2 cellular contexts compared by ENCODE assay signal in the genomic region with DNA sequence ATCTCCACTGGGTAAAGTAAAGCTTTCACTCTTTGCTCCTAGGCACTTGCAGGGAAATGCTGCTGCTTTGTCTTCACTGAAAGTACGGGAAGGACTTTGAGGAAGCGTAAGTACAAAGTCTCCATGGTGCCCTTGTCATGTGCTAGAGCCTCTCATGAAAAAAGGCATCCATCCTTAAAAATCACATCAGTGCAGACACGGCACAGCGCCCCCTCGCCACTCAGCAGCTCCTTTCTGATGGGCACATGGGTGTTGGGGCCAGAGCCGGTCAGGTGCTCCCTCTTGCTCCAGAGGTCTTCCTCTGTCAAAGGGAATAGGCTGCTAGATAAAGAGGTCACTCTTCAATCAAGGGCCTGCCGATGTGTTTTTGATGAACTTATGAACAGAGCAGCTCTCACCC.
TF ChIP-seq lines count a peak whose summit lies in the region.

No MANE protein-coding gene starts in this region.

TF ChIP-seq in A549, 52 proteins besides CTCF, POLR2A, EP300 and RAD21 (continued from another document):
- TF ChIP-seq, protein P1, sequence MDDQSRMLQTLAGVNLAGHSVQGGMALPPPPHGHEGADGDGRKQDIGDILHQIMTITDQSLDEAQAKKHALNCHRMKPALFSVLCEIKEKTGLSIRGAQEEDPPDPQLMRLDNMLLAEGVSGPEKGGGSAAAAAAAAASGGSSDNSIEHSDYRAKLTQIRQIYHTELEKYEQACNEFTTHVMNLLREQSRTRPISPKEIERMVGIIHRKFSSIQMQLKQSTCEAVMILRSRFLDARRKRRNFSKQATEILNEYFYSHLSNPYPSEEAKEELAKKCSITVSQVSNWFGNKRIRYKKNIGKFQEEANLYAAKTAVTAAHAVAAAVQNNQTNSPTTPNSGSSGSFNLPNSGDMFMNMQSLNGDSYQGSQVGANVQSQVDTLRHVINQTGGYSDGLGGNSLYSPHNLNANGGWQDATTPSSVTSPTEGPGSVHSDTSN (IDR thresholded peaks at IDR 0.05) = no peak
- no peak for TF ChIP-seq NFE2L2 (conservative IDR thresholded peaks at IDR 0.05; ENCODE audit: low read length)
- no peak for TF ChIP-seq CHD2 (IDR thresholded peaks at IDR 0.05; ENCODE audit: low read length, partially characterized antibody)

TF ChIP-seq in HepG2, 621 proteins besides CTCF, POLR2A, EP300 and RAD21 (continued from another document and continues in another):
- TF ChIP-seq, protein P2, sequence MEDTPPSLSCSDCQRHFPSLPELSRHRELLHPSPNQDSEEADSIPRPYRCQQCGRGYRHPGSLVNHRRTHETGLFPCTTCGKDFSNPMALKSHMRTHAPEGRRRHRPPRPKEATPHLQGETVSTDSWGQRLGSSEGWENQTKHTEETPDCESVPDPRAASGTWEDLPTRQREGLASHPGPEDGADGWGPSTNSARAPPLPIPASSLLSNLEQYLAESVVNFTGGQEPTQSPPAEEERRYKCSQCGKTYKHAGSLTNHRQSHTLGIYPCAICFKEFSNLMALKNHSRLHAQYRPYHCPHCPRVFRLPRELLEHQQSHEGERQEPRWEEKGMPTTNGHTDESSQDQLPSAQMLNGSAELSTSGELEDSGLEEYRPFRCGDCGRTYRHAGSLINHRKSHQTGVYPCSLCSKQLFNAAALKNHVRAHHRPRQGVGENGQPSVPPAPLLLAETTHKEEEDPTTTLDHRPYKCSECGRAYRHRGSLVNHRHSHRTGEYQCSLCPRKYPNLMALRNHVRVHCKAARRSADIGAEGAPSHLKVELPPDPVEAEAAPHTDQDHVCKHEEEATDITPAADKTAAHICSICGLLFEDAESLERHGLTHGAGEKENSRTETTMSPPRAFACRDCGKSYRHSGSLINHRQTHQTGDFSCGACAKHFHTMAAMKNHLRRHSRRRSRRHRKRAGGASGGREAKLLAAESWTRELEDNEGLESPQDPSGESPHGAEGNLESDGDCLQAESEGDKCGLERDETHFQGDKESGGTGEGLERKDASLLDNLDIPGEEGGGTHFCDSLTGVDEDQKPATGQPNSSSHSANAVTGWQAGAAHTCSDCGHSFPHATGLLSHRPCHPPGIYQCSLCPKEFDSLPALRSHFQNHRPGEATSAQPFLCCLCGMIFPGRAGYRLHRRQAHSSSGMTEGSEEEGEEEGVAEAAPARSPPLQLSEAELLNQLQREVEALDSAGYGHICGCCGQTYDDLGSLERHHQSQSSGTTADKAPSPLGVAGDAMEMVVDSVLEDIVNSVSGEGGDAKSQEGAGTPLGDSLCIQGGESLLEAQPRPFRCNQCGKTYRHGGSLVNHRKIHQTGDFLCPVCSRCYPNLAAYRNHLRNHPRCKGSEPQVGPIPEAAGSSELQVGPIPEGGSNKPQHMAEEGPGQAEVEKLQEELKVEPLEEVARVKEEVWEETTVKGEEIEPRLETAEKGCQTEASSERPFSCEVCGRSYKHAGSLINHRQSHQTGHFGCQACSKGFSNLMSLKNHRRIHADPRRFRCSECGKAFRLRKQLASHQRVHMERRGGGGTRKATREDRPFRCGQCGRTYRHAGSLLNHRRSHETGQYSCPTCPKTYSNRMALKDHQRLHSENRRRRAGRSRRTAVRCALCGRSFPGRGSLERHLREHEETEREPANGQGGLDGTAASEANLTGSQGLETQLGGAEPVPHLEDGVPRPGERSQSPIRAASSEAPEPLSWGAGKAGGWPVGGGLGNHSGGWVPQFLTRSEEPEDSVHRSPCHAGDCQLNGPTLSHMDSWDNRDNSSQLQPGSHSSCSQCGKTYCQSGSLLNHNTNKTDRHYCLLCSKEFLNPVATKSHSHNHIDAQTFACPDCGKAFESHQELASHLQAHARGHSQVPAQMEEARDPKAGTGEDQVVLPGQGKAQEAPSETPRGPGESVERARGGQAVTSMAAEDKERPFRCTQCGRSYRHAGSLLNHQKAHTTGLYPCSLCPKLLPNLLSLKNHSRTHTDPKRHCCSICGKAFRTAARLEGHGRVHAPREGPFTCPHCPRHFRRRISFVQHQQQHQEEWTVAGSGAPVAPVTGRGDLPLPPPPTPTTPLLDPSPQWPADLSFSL (CRISPR knock-in tag; IDR thresholded peaks at IDR 0.05) = no peak
- TF ChIP-seq ZNF383 (CRISPR knock-in tag; IDR thresholded peaks at IDR 0.05; ENCODE audit: borderline replicate concordance) (0 out of 2 replicates have a peak, but pooled peaks have one; percentile 7), ZNF230 (CRISPR knock-in tag; IDR thresholded peaks at IDR 0.05) (no peak), SMARCE1 (IDR thresholded peaks at IDR 0.05; ENCODE audit: borderline replicate concordance) (no peak), YEATS2 (CRISPR knock-in tag; IDR thresholded peaks at IDR 0.05; ENCODE audit: borderline replicate concordance) (no peak), ZNF619 (CRISPR knock-in tag; IDR thresholded peaks at IDR 0.05) (no peak), GABPA (IDR thresholded peaks at IDR 0.05; ENCODE audit: low read depth, low read length) (no peak), GABPA (CRISPR knock-in tag; IDR thresholded peaks at IDR 0.05; ENCODE audit: low read depth) (no peak), REPIN1 (CRISPR knock-in tag; IDR thresholded peaks at IDR 0.05; ENCODE audit: borderline replicate concordance, low read depth) (no peak), SAFB2 (CRISPR knock-in tag; IDR thresholded peaks at IDR 0.05; ENCODE audit: borderline replicate concordance, low read depth) (no peak)
- TF ChIP-seq, protein P3, sequence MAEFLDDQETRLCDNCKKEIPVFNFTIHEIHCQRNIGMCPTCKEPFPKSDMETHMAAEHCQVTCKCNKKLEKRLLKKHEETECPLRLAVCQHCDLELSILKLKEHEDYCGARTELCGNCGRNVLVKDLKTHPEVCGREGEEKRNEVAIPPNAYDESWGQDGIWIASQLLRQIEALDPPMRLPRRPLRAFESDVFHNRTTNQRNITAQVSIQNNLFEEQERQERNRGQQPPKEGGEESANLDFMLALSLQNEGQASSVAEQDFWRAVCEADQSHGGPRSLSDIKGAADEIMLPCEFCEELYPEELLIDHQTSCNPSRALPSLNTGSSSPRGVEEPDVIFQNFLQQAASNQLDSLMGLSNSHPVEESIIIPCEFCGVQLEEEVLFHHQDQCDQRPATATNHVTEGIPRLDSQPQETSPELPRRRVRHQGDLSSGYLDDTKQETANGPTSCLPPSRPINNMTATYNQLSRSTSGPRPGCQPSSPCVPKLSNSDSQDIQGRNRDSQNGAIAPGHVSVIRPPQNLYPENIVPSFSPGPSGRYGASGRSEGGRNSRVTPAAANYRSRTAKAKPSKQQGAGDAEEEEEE (CRISPR knock-in tag; IDR thresholded peaks at IDR 0.05; ENCODE audit: borderline replicate concordance) = no peak
- TF ChIP-seq, protein P4, sequence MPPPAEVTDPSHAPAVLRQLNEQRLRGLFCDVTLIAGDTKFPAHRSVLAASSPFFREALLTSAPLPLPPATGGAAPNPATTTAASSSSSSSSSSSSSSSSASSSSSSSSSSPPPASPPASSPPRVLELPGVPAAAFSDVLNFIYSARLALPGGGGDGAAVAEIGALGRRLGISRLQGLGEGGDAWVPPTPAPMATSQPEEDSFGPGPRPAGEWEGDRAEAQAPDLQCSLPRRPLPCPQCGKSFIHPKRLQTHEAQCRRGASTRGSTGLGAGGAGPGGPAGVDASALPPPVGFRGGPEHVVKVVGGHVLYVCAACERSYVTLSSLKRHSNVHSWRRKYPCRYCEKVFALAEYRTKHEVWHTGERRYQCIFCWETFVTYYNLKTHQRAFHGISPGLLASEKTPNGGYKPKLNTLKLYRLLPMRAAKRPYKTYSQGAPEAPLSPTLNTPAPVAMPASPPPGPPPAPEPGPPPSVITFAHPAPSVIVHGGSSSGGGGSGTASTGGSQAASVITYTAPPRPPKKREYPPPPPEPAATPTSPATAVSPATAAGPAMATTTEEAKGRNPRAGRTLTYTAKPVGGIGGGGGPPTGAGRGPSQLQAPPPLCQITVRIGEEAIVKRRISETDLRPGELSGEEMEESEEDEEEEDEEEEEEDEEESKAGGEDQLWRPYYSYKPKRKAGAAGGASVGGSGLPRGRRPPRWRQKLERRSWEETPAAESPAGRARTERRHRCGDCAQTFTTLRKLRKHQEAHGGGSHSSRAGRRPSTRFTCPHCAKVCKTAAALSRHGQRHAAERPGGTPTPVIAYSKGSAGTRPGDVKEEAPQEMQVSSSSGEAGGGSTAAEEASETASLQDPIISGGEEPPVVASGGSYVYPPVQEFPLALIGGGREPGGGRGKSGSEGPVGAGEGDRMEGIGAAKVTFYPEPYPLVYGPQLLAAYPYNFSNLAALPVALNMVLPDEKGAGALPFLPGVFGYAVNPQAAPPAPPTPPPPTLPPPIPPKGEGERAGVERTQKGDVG (CRISPR knock-in tag; IDR thresholded peaks at IDR 0.05; ENCODE audit: borderline replicate concordance) = 0 out of 2 replicates have a peak, but pooled peaks have one; percentile 10
- TF ChIP-seq, protein P5, sequence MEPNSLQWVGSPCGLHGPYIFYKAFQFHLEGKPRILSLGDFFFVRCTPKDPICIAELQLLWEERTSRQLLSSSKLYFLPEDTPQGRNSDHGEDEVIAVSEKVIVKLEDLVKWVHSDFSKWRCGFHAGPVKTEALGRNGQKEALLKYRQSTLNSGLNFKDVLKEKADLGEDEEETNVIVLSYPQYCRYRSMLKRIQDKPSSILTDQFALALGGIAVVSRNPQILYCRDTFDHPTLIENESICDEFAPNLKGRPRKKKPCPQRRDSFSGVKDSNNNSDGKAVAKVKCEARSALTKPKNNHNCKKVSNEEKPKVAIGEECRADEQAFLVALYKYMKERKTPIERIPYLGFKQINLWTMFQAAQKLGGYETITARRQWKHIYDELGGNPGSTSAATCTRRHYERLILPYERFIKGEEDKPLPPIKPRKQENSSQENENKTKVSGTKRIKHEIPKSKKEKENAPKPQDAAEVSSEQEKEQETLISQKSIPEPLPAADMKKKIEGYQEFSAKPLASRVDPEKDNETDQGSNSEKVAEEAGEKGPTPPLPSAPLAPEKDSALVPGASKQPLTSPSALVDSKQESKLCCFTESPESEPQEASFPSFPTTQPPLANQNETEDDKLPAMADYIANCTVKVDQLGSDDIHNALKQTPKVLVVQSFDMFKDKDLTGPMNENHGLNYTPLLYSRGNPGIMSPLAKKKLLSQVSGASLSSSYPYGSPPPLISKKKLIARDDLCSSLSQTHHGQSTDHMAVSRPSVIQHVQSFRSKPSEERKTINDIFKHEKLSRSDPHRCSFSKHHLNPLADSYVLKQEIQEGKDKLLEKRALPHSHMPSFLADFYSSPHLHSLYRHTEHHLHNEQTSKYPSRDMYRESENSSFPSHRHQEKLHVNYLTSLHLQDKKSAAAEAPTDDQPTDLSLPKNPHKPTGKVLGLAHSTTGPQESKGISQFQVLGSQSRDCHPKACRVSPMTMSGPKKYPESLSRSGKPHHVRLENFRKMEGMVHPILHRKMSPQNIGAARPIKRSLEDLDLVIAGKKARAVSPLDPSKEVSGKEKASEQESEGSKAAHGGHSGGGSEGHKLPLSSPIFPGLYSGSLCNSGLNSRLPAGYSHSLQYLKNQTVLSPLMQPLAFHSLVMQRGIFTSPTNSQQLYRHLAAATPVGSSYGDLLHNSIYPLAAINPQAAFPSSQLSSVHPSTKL (CRISPR knock-in tag; IDR thresholded peaks at IDR 0.05) = peak; percentile 32; the same call in 1 of the 2 replicates
- TF ChIP-seq, protein P6, sequence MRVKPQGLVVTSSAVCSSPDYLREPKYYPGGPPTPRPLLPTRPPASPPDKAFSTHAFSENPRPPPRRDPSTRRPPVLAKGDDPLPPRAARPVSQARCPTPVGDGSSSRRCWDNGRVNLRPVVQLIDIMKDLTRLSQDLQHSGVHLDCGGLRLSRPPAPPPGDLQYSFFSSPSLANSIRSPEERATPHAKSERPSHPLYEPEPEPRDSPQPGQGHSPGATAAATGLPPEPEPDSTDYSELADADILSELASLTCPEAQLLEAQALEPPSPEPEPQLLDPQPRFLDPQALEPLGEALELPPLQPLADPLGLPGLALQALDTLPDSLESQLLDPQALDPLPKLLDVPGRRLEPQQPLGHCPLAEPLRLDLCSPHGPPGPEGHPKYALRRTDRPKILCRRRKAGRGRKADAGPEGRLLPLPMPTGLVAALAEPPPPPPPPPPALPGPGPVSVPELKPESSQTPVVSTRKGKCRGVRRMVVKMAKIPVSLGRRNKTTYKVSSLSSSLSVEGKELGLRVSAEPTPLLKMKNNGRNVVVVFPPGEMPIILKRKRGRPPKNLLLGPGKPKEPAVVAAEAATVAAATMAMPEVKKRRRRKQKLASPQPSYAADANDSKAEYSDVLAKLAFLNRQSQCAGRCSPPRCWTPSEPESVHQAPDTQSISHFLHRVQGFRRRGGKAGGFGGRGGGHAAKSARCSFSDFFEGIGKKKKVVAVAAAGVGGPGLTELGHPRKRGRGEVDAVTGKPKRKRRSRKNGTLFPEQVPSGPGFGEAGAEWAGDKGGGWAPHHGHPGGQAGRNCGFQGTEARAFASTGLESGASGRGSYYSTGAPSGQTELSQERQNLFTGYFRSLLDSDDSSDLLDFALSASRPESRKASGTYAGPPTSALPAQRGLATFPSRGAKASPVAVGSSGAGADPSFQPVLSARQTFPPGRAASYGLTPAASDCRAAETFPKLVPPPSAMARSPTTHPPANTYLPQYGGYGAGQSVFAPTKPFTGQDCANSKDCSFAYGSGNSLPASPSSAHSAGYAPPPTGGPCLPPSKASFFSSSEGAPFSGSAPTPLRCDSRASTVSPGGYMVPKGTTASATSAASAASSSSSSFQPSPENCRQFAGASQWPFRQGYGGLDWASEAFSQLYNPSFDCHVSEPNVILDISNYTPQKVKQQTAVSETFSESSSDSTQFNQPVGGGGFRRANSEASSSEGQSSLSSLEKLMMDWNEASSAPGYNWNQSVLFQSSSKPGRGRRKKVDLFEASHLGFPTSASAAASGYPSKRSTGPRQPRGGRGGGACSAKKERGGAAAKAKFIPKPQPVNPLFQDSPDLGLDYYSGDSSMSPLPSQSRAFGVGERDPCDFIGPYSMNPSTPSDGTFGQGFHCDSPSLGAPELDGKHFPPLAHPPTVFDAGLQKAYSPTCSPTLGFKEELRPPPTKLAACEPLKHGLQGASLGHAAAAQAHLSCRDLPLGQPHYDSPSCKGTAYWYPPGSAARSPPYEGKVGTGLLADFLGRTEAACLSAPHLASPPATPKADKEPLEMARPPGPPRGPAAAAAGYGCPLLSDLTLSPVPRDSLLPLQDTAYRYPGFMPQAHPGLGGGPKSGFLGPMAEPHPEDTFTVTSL (CRISPR knock-in tag; IDR thresholded peaks at IDR 0.05; ENCODE audit: borderline replicate concordance) = no peak
